ENCODE assay signal across 1 cellular context in the genomic region with DNA sequence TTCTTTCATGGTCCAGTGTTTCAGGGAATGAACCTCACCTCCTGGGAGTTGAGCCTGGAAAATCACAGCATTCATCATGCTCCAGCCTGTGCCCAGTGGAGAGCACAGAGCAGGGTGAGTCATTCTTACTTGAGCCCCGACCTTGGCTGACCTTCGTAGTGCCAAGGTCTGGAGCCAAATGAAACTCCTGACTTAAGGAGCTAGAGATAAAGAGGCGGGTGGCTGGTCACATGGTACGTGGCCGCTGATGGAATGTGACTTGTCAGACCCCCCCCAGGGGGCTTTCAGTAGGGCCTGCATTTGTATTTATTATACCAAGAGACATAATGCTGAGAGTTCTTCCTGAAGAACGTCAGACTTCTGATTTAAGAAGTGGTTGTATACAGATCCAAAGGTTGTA.
TF ChIP-seq lines count a peak whose summit lies in the region.

No MANE protein-coding gene starts in this region.

TF ChIP-seq in K562, 482 proteins besides CTCF, POLR2A, EP300 and RAD21:
- peak; percentile 95 for TF ChIP-seq ESRRA (IDR thresholded peaks at IDR 0.05; ENCODE audit: borderline replicate concordance, low read depth)
- 0 out of 2 replicates have a peak, but pooled peaks have one; percentile 18 for TF ChIP-seq ZNF395 (CRISPR knock-in tag; IDR thresholded peaks at IDR 0.05)
- TF ChIP-seq RCOR1 (IDR thresholded peaks at IDR 0.05; ENCODE audit: borderline replicate concordance in 1 of 2, low read depth in 2 of 2, low read length in 2 of 2), result peak in 1 of 2 experiments; percentile 39; a peak in 1 of 4 replicates
- peak; percentile 30; the same call in 1 of the 2 replicates for TF ChIP-seq SMARCE1 (IDR thresholded peaks at IDR 0.05)
- TF ChIP-seq JUND (IDR thresholded peaks at IDR 0.05; ENCODE audit: borderline replicate concordance, low read depth, low read length), result peak; percentile 85
- peak; percentile 39; the same call in 2 of the 3 replicates for TF ChIP-seq JUND (tag; IDR thresholded peaks at IDR 0.05; ENCODE audit: borderline replicate concordance, low read depth, low read length)
- TF ChIP-seq FOSL1 (tag; conservative IDR thresholded peaks at IDR 0.05), result peak; percentile 71
- TF ChIP-seq VEZF1 (CRISPR knock-in tag; IDR thresholded peaks at IDR 0.05), result peak; percentile 25; the same call in 1 of the 2 replicates
- peak; percentile 53 for TF ChIP-seq CBFA2T3 (IDR thresholded peaks at IDR 0.05)
- TF ChIP-seq FOXJ2 (tag; IDR thresholded peaks at IDR 0.05), result 0 out of 2 replicates have a peak, but pooled peaks have one; percentile 35
- TF ChIP-seq MITF (IDR thresholded peaks at IDR 0.05), result 0 out of 2 replicates have a peak, but pooled peaks have one; percentile 28
- TF ChIP-seq KDM1A (IDR thresholded peaks at IDR 0.05), result peak; percentile 25 to 29; a peak in 1 of 4 replicates
- TF ChIP-seq, protein P1, sequence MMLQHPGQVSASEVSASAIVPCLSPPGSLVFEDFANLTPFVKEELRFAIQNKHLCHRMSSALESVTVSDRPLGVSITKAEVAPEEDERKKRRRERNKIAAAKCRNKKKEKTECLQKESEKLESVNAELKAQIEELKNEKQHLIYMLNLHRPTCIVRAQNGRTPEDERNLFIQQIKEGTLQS (IDR thresholded peaks at IDR 0.05), result peak; percentile 70
- TF ChIP-seq, protein P1 (CRISPR knock-in tag; conservative IDR thresholded peaks at IDR 0.05), result no peak
- TF ChIP-seq TRIM24 (IDR thresholded peaks at IDR 0.05), result no peak
- no peak for TF ChIP-seq ILK (tag; IDR thresholded peaks at IDR 0.05; ENCODE audit: borderline replicate concordance, low read depth)
- TF ChIP-seq, protein P2, sequence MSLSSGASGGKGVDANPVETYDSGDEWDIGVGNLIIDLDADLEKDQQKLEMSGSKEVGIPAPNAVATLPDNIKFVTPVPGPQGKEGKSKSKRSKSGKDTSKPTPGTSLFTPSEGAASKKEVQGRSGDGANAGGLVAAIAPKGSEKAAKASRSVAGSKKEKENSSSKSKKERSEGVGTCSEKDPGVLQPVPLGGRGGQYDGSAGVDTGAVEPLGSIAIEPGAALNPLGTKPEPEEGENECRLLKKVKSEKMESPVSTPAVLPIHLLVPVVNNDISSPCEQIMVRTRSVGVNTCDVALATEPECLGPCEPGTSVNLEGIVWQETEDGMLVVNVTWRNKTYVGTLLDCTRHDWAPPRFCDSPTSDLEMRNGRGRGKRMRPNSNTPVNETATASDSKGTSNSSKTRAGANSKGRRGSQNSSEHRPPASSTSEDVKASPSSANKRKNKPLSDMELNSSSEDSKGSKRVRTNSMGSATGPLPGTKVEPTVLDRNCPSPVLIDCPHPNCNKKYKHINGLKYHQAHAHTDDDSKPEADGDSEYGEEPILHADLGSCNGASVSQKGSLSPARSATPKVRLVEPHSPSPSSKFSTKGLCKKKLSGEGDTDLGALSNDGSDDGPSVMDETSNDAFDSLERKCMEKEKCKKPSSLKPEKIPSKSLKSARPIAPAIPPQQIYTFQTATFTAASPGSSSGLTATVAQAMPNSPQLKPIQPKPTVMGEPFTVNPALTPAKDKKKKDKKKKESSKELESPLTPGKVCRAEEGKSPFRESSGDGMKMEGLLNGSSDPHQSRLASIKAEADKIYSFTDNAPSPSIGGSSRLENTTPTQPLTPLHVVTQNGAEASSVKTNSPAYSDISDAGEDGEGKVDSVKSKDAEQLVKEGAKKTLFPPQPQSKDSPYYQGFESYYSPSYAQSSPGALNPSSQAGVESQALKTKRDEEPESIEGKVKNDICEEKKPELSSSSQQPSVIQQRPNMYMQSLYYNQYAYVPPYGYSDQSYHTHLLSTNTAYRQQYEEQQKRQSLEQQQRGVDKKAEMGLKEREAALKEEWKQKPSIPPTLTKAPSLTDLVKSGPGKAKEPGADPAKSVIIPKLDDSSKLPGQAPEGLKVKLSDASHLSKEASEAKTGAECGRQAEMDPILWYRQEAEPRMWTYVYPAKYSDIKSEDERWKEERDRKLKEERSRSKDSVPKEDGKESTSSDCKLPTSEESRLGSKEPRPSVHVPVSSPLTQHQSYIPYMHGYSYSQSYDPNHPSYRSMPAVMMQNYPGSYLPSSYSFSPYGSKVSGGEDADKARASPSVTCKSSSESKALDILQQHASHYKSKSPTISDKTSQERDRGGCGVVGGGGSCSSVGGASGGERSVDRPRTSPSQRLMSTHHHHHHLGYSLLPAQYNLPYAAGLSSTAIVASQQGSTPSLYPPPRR (CRISPR knock-in tag; IDR thresholded peaks at IDR 0.05; ENCODE audit: borderline replicate concordance), result no peak
- TF ChIP-seq SPI1 (IDR thresholded peaks at IDR 0.05; ENCODE audit: borderline replicate concordance, low read depth, low read length), result no peak
